17 cellular contexts compared by ENCODE assay signal in genomic region chr5:59655693-59656309, GRCh38.
DNase-seq lines count a peak whose midpoint lies in the region; ATAC-seq, FAIRE-seq and TF ChIP-seq lines count a peak whose summit lies in the region.
"Had no signal": no experiment of that assay in that cellular context is flagged by ENCODE, and none has a peak within 500 bp of the region (broad histone marks: within the 10 kb centered on the region; RNA-seq: fewer than 3 reads in every experiment).

No MANE protein-coding gene starts in this region.

- H3K27me3 ChIP-seq in skeletal muscle tissue (ENCODE audit: control insufficient read depth in 3 of 3, insufficient read depth in 3 of 3, low read length in 3 of 3) (no peaks in the 10 kb centered on the region), neuronal stem cell (ENCODE audit: control insufficient read depth in 3 of 3, insufficient read depth in 3 of 3, low read depth in 1 of 3, low read length in 3 of 3) (no peaks in the 10 kb centered on the region)
- H3K27me3 ChIP-seq: SJSA1 had no signal

- DNase-seq in GM12891 (ENCODE audit: insufficient read length, low spot score) (no peak), mucosa of descending colon (no peak), activated gamma-delta T cell (lab: John Stamatoyannopoulos, UW) (no peak), NCI-H526 (lab: John Stamatoyannopoulos, UW) (no peak), neuronal stem cell (ENCODE audit: low spot score) (no peak)
- DNase-seq: DND-41, NCI-H1048, NCI-H1436 treated with DMSO at 0.1 percent for 48 hours, NCI-H2029 treated with DMSO at 0.1 percent for 48 hours, NCI-H2171 treated with DMSO at 0.1 percent for 48 hours had no signal

- no peak overlapping the region for H2BK120ac ChIP-seq in neuronal stem cell (ENCODE audit: low read depth, low read length)

- no peak overlapping the region for H3K4ac ChIP-seq in neuronal stem cell (ENCODE audit: low read length)

- peak; percentile 38 for ATAC-seq in mucosa of descending colon
- ATAC-seq: K562 had no signal

- H3K4me3 ChIP-seq in mucosa of descending colon (no peak overlapping the region), skeletal muscle tissue (ENCODE audit: low read length in 3 of 3) (no peak overlapping the region), neuronal stem cell (ENCODE audit: low read length in 2 of 2) (no peak overlapping the region)
- H3K4me3 ChIP-seq: K562, SJSA1 had no signal

- no peak overlapping the region for H4K8ac ChIP-seq in neuronal stem cell (ENCODE audit: low read depth, low read length)

- H3K36me3 ChIP-seq in KOPT-K1 (ENCODE audit: insufficient read depth, low read length): no peaks in the 10 kb centered on the region
- no peaks in the 10 kb centered on the region for H3K36me3 ChIP-seq in mucosa of descending colon (ENCODE audit: low read depth)
- H3K36me3 ChIP-seq in skeletal muscle tissue (ENCODE audit: control insufficient read depth in 3 of 3, insufficient read depth in 3 of 3, low read length in 3 of 3): no peaks in the 10 kb centered on the region
- no peaks in the 10 kb centered on the region for H3K36me3 ChIP-seq in neuronal stem cell (replicated peaks in 1 of 2; ENCODE audit: control insufficient read depth in 2 of 2, insufficient read depth in 2 of 2, low read length in 2 of 2)
- H3K36me3 ChIP-seq: SJSA1 had no signal

- no peak overlapping the region for H3K23ac ChIP-seq in neuronal stem cell (ENCODE audit: low read depth, low read length, poor library complexity)

- H3K79me1 ChIP-seq in neuronal stem cell (ENCODE audit: low read depth, low read length): no peaks in the 10 kb centered on the region

- H4K91ac ChIP-seq in neuronal stem cell (ENCODE audit: low read depth, low read length, poor library complexity): no peak overlapping the region

- TF ChIP-seq POLR2A in GM12891 (IDR thresholded peaks at IDR 0.05; ENCODE audit: low read depth, low read length): no peak

- no peak overlapping the region for H3K18ac ChIP-seq in neuronal stem cell (ENCODE audit: low read length)

- no peak overlapping the region for H3K14ac ChIP-seq in neuronal stem cell (ENCODE audit: low read length)

- H3K9me3 ChIP-seq in KOPT-K1 (ENCODE audit: insufficient read depth, low read length, poor library complexity, severe bottlenecking) (no peaks in the 10 kb centered on the region), mucosa of descending colon (no peaks in the 10 kb centered on the region), skeletal muscle tissue (ENCODE audit: control insufficient read depth in 3 of 3, low read length in 3 of 3) (no peaks in the 10 kb centered on the region), neuronal stem cell (replicated peaks in 1 of 2; ENCODE audit: control insufficient read depth in 2 of 2, insufficient read depth in 1 of 2, low read depth in 1 of 2, low read length in 2 of 2) (no peaks in the 10 kb centered on the region)
- H3K9me3 ChIP-seq: SJSA1 had no signal

- H2AFZ ChIP-seq in neuronal stem cell (ENCODE audit: low read length): no peak overlapping the region

- no peak overlapping the region for H2BK15ac ChIP-seq in neuronal stem cell (ENCODE audit: low read length)

- intact Hi-C loops in mucosa of descending colon (cut with DNase I, micrococcal nuclease): no loop called here

- peak; percentile 28 for FAIRE-seq in GM12891 (lab: Jason Lieb, UNC)
- FAIRE-seq: G401.6, H1, K562 had no signal

- H3K4me2 ChIP-seq in neuronal stem cell (ENCODE audit: insufficient read depth, low read length, poor library complexity, severe bottlenecking): no peak overlapping the region

- no peak for TF ChIP-seq CTCF in mucosa of descending colon (IDR thresholded peaks at IDR 0.05)

- H3K27ac ChIP-seq in KOPT-K1 (ENCODE audit: low read depth, low read length, poor library complexity, severe bottlenecking): peak overlapping the region; percentile 1
- H3K27ac ChIP-seq in skeletal muscle tissue (ENCODE audit: low read depth, low read length): peak overlapping the region; percentile 4
- no peak overlapping the region for H3K27ac ChIP-seq in neuronal stem cell (replicated peaks; ENCODE audit: low read length)
- H3K27ac ChIP-seq: C4-2B, SJSA1 had no signal

- H2BK5ac ChIP-seq in neuronal stem cell (ENCODE audit: low read length): no peak overlapping the region

- H2BK12ac ChIP-seq in neuronal stem cell (ENCODE audit: low read length): no peak overlapping the region

- no peak overlapping the region for H2AK5ac ChIP-seq in neuronal stem cell (ENCODE audit: low read depth, low read length)

- no CpG with 5 or more reads among the region's 3 CpGs for WGBS in neuronal stem cell (ENCODE audit: extremely low coverage in 2 of 2, insufficient read length in 2 of 2, insufficient replicate concordance in 1 of 2), 2 donors

- H3K4me1 ChIP-seq in mucosa of descending colon (ENCODE audit: low read depth) (no peaks in the 10 kb centered on the region), skeletal muscle tissue (ENCODE audit: control insufficient read depth in 3 of 3, insufficient read depth in 3 of 3, low read length in 3 of 3) (peaks cover 7 to 16% (median 15%) of the 10 kb centered on the region in 3 donors), neuronal stem cell (ENCODE audit: control insufficient read depth in 2 of 2, insufficient read depth in 1 of 2, low read depth in 1 of 2, low read length in 2 of 2) (no peaks in the 10 kb centered on the region)
- H3K4me1 ChIP-seq: SJSA1 had no signal

- H3K9ac ChIP-seq in skeletal muscle tissue (ENCODE audit: low read depth in 1 of 3, low read length in 3 of 3) (no peak overlapping the region), neuronal stem cell (ENCODE audit: low read depth, low read length, poor library complexity) (no peak overlapping the region)

TF ChIP-seq in GM12891, 5 proteins besides CTCF, POLR2A, EP300 and RAD21:
- no peak for TF ChIP-seq SPI1 (IDR thresholded peaks at IDR 0.05; ENCODE audit: low read depth, low read length)
- no peak for TF ChIP-seq PAX5 (IDR thresholded peaks at IDR 0.05; ENCODE audit: insufficient read depth, low read length, severe bottlenecking)
